ENCODE assay signal across 10 cellular contexts in genomic region chr7:92632791-92633190, GRCh38. TPM values are rescaled to one million over a fixed set of nuclear protein-coding genes. Genes with fewer than 3 reads are reported as not detected.
A peak's percentile ranks its signal among the peaks of the same experiment; 100 is the strongest.
DNase-seq lines count a peak whose midpoint lies in the region; ATAC-seq, FAIRE-seq and TF ChIP-seq lines count a peak whose summit lies in the region.
"Had no signal": no experiment of that assay in that cellular context is flagged by ENCODE, and none has a peak within 500 bp of the region (broad histone marks: within the 10 kb centered on the region; RNA-seq: fewer than 3 reads in every experiment).

No MANE protein-coding gene starts in this region.

- peaks cover 22% of the 10 kb centered on the region for H3K9me3 Mint-ChIP-seq in T-helper 2 cell treated with Interferon-gamma antibody and Interleukin-4, amounts not matched to agents 5 μg/mL and 100 μg/mL, for 36 hours

- peaks cover 61% of the 10 kb centered on the region for H3K4me1 Mint-ChIP-seq in T-helper 2 cell treated with Interferon-gamma antibody and Interleukin-4, amounts not matched to agents 5 μg/mL and 100 μg/mL, for 36 hours (ENCODE audit: low read depth)
- H3K4me1 Mint-ChIP-seq in T-helper 17 cell, result peaks cover 31% of the 10 kb centered on the region

- no peaks in the 10 kb centered on the region for H3K27me3 Mint-ChIP-seq in T-helper 2 cell treated with Interferon-gamma antibody and Interleukin-4, amounts not matched to agents 5 μg/mL and 100 μg/mL, for 36 hours (ENCODE audit: low read depth)
- H3K27me3 Mint-ChIP-seq in T-helper 17 cell, result no peaks in the 10 kb centered on the region

- 93 to 98% (median 96%) methylated on average over 1 of the region's 1 CpG for WGBS in spleen, 5 donors
- 94 to 98% (median 96%) methylated on average over 1 of the region's 1 CpG for WGBS in small intestine, 3 donors

- H3K27ac ChIP-seq in epithelial cell of prostate (peak overlapping the region; percentile 71), spleen (peak overlapping the region in 7 of 8 donors; percentile 7 to 79 (median 57)), small intestine (ENCODE audit: low read depth in 1 of 2, low read length in 1 of 2) (no peak overlapping the region)

- no peak for TF ChIP-seq CTCF in spleen (IDR thresholded peaks at IDR 0.05 in 8 of 11, conservative IDR thresholded peaks at IDR 0.05 in 3 of 11)

- peaks cover 36% of the 10 kb centered on the region for H3K36me3 Mint-ChIP-seq in T-helper 2 cell treated with Interferon-gamma antibody and Interleukin-4, amounts not matched to agents 5 μg/mL and 100 μg/mL, for 36 hours (ENCODE audit: low read depth)
- no peaks in the 10 kb centered on the region for H3K36me3 Mint-ChIP-seq in T-helper 17 cell (ENCODE audit: low read depth)

- no peaks in the 10 kb centered on the region for H3K27me3 ChIP-seq in spleen (replicated peaks in 1 of 7)
- H3K27me3 ChIP-seq in small intestine (ENCODE audit: control insufficient read depth in 2 of 2, insufficient read depth in 2 of 2, low read length in 2 of 2), result no peaks in the 10 kb centered on the region

- H3K36me3 ChIP-seq in spleen, result peaks cover 0 to 8% (median 0%) of the 10 kb centered on the region in 6 donors
- no peaks in the 10 kb centered on the region for H3K36me3 ChIP-seq in small intestine (ENCODE audit: control insufficient read depth in 2 of 2, insufficient read depth in 2 of 2, low read length in 2 of 2)

- H3K4me3 Mint-ChIP-seq in T-helper 2 cell treated with Interferon-gamma antibody and Interleukin-4, amounts not matched to agents 5 μg/mL and 100 μg/mL, for 36 hours, result peak overlapping the region; percentile 35
- peak overlapping the region; percentile 33 for H3K4me3 Mint-ChIP-seq in T-helper 17 cell

- H3K4me3 ChIP-seq in spleen (no peak overlapping the region), small intestine (ENCODE audit: low read depth in 1 of 2, low read length in 2 of 2) (no peak overlapping the region)

- H3K27ac Mint-ChIP-seq in T-helper 2 cell treated with Interferon-gamma antibody and Interleukin-4, amounts not matched to agents 5 μg/mL and 100 μg/mL, for 36 hours, result peak overlapping the region; percentile 82
- no peak overlapping the region for H3K27ac Mint-ChIP-seq in T-helper 17 cell

- H3K9me3 ChIP-seq in T-helper 17 cell (ENCODE audit: control insufficient read depth, low read length, poor library complexity, severe bottlenecking), result no peaks in the 10 kb centered on the region
- H3K9me3 ChIP-seq in spleen, result peaks cover 0 to 8% (median 5%) of the 10 kb centered on the region in 8 donors
- no peaks in the 10 kb centered on the region for H3K9me3 ChIP-seq in small intestine (ENCODE audit: control insufficient read depth, low read depth)

- no peak for FAIRE-seq in small intestine (lab: Jason Lieb, UNC)
- FAIRE-seq: G401.6 had no signal

- intact Hi-C loops in spleen (cut with DNase I; ENCODE audit: low total_unique reads), result no loop called here

- H3K4me1 ChIP-seq in spleen (peaks cover 7 to 52% (median 39%) of the 10 kb centered on the region in 6 donors), small intestine (ENCODE audit: control insufficient read depth in 2 of 2, insufficient read depth in 1 of 2, low read depth in 1 of 2, low read length in 1 of 2) (peaks cover 7 to 14% of the 10 kb centered on the region in 2 donors)

- no peak for TF ChIP-seq POLR2A in spleen (IDR thresholded peaks at IDR 0.05)

- ATAC-seq in T-helper 17 cell (no peak), GM21390 (IDR thresholded peaks at IDR 0.05; ENCODE audit: unreplicated experiment) (no peak)

- no peak for DNase-seq in T-helper 2 cell treated with Interferon-gamma antibody and Interleukin-4, amounts not matched to agents 5 μg/mL and 100 μg/mL, for 36 hours (ENCODE audit: low spot score)
- DNase-seq in T-helper 2 cell (no peak), T-helper 17 cell (no peak), epithelial cell of prostate (ENCODE audit: low read depth, low spot score) (no peak), spleen (no peak), small intestine (no peak), SKM-1 (lab: John Stamatoyannopoulos, UW; ENCODE audit: unreplicated experiment) (no peak)
- DNase-seq: 8988T had no signal

RNA-seq across cellular contexts. Expression of gene FAM133B, which starts 42.6 kb away (rescaled TPM):
- total RNA-seq in T-helper 17 cell (10 to 100 TPM; 71.6 to 77.0 TPM), spleen (10 to 100 TPM; 24.8 to 37.6 (median 27.4) TPM)
- polyA plus RNA-seq in spleen (10 to 100 TPM; 20.0 to 26.3 (median 20.0) TPM), small intestine (10 to 100 TPM; 14.2 to 25.4 (median 23.7) TPM)

Comparison
In these comparisons a context has a peak if more than half of its experiments do, and no peak if none do; other contexts are left out.
1. H3K27ac ChIP-seq: peak in epithelial cell of prostate (single experiment) and spleen (7 of 8); none in small intestine (0 of 2).